In genomic region chr9:71783120-71783523, GRCh38 we compare ENCODE assay signal across 8 cellular contexts. TPM values are rescaled to one million over a fixed set of nuclear protein-coding genes. Genes with fewer than 3 reads are reported as not detected.
A peak's percentile ranks its signal among the peaks of the same experiment; 100 is the strongest.
DNase-seq lines count a peak whose midpoint lies in the region; ATAC-seq and TF ChIP-seq lines count a peak whose summit lies in the region.

No MANE protein-coding gene starts in this region.

- H3K36me3 Mint-ChIP-seq in Calu3 (ENCODE audit: insufficient read depth, unreplicated experiment), result no peaks in the 10 kb centered on the region
- H3K36me3 Mint-ChIP-seq in activated CD4-positive, alpha-beta memory T cell treated with anti-CD3 and anti-CD28 coated beads, Interleukin-2, amount 10 ng/mL, durations not matched to agents 7 days and 5 days (ENCODE audit: low read depth), result peaks cover 6% of the 10 kb centered on the region

- no peak for TF ChIP-seq CTCF in Calu3 (IDR thresholded peaks at IDR 0.05; ENCODE audit: unreplicated experiment)
- no peak for TF ChIP-seq CTCF in foreskin keratinocyte (conservative IDR thresholded peaks at IDR 0.05)
- no peak for TF ChIP-seq CTCF in esophagus muscularis mucosa (IDR thresholded peaks at IDR 0.05)

- peak; percentile 75 for ATAC-seq in GM19468 (IDR thresholded peaks at IDR 0.05; ENCODE audit: extremely low read depth, unreplicated experiment)
- peak; percentile 83 for ATAC-seq in HG03565 (IDR thresholded peaks at IDR 0.05; ENCODE audit: unreplicated experiment)
- peak; percentile 96 for ATAC-seq in foreskin keratinocyte

- H3K4me3 Mint-ChIP-seq in Calu3 (ENCODE audit: low read depth, unreplicated experiment), result peak overlapping the region; percentile 43
- H3K4me3 Mint-ChIP-seq in activated CD4-positive, alpha-beta memory T cell treated with anti-CD3 and anti-CD28 coated beads, Interleukin-2, amount 10 ng/mL, durations not matched to agents 7 days and 5 days, result peak overlapping the region; percentile 59

- no peaks in the 10 kb centered on the region for H3K9me3 ChIP-seq in esophagus muscularis mucosa

- POLR2A ChIA-PET in activated CD4-positive, alpha-beta memory T cell treated with anti-CD3 and anti-CD28 coated beads, Interleukin-2, amount 10 ng/mL, durations not matched to agents 7 days and 5 days (lab: Charles Lee), result interaction anchor here (0.7 to 8.8 kb wide), 21 partner anchors 8 to 1350 kb away, joined by 3 to 182 read pairs (median 5); partner anchors contain the start of genes ABHD17B, C9orf85, CEMIP2 and ZFAND5

- H3K9me3 Mint-ChIP-seq in Calu3 (ENCODE audit: low read depth, unreplicated experiment), result no peaks in the 10 kb centered on the region
- H3K9me3 Mint-ChIP-seq in activated CD4-positive, alpha-beta memory T cell treated with anti-CD3 and anti-CD28 coated beads, Interleukin-2, amount 10 ng/mL, durations not matched to agents 7 days and 5 days, result peaks cover 7% of the 10 kb centered on the region

- peaks cover 10% of the 10 kb centered on the region for H3K4me1 Mint-ChIP-seq in Calu3 (ENCODE audit: low read depth, unreplicated experiment)
- H3K4me1 Mint-ChIP-seq in activated CD4-positive, alpha-beta memory T cell treated with anti-CD3 and anti-CD28 coated beads, Interleukin-2, amount 10 ng/mL, durations not matched to agents 7 days and 5 days, result peaks cover 46% of the 10 kb centered on the region

- DNase-seq in Calu3, result peak; percentile 34
- peak; percentile 90 for DNase-seq in activated CD4-positive, alpha-beta memory T cell treated with anti-CD3 and anti-CD28 coated beads, Interleukin-2, amount 10 ng/mL, durations not matched to agents 7 days and 5 days
- DNase-seq in foreskin keratinocyte, result peak; percentile 86 to 90
- DNase-seq in stimulated activated CD8-positive, alpha-beta memory T cell treated with anti-CD3 and anti-CD28 coated beads, Interleukin-15, amount 100 ng/mL, for 24 hours (ENCODE audit: low read depth), result peak; percentile 55
- no peak for DNase-seq in NCI-H2227 (lab: John Stamatoyannopoulos, UW; ENCODE audit: unreplicated experiment)
- no peak for DNase-seq in esophagus muscularis mucosa (ENCODE audit: extremely low spot score)

- 56% methylated on average over 9 of the region's 9 CpGs for WGBS in esophagus muscularis mucosa

- H3K27ac Mint-ChIP-seq in Calu3 (ENCODE audit: unreplicated experiment), result no peak overlapping the region
- peak overlapping the region; percentile 98 for H3K27ac Mint-ChIP-seq in activated CD4-positive, alpha-beta memory T cell treated with anti-CD3 and anti-CD28 coated beads, Interleukin-2, amount 10 ng/mL, durations not matched to agents 7 days and 5 days

- intact Hi-C loops in Calu3 (cut with micrococcal nuclease; ENCODE audit: unreplicated experiment), result no loop called here
- intact Hi-C loops in esophagus muscularis mucosa (cut with DNase I), result no loop called here

- H3K36me3 ChIP-seq in esophagus muscularis mucosa, result no peaks in the 10 kb centered on the region

- H3K27me3 Mint-ChIP-seq in Calu3 (ENCODE audit: unreplicated experiment), result no peaks in the 10 kb centered on the region
- no peaks in the 10 kb centered on the region for H3K27me3 Mint-ChIP-seq in activated CD4-positive, alpha-beta memory T cell treated with anti-CD3 and anti-CD28 coated beads, Interleukin-2, amount 10 ng/mL, durations not matched to agents 7 days and 5 days

- H3K4me1 ChIP-seq in foreskin keratinocyte (peaks cover 19% of the 10 kb centered on the region), esophagus muscularis mucosa (no peaks in the 10 kb centered on the region)

- CTCF ChIA-PET in Calu3 (lab: Charles Lee), result interaction anchor here (0.6 to 1.7 kb wide), 2 partner anchors 10 to 144 kb away, joined by 3 to 4 read pairs; no protein-coding TSS in a partner anchor
- CTCF ChIA-PET in activated CD4-positive, alpha-beta memory T cell treated with anti-CD3 and anti-CD28 coated beads, Interleukin-2, amount 10 ng/mL, durations not matched to agents 7 days and 5 days (lab: Charles Lee), result interaction anchor here (0.6 to 5.4 kb wide), 21 partner anchors 8 to 242 kb away, joined by 3 to 65 read pairs (median 5); partner anchors contain the start of genes ABHD17B, C9orf85 and CEMIP2

- no peak for TF ChIP-seq EP300 in esophagus muscularis mucosa (IDR thresholded peaks at IDR 0.05)

- no peak for TF ChIP-seq POLR2A in esophagus muscularis mucosa (IDR thresholded peaks at IDR 0.05; ENCODE audit: low read depth)

- H3K27me3 ChIP-seq in foreskin keratinocyte (no peaks in the 10 kb centered on the region), esophagus muscularis mucosa (no peaks in the 10 kb centered on the region)

- no TSS peak for BruUV-seq in Calu3 (replicated peaks; lab: Mats Ljungman, UMichigan)

- peak overlapping the region; percentile 59 for H3K27ac ChIP-seq in foreskin keratinocyte
- no peak overlapping the region for H3K27ac ChIP-seq in esophagus muscularis mucosa (replicated peaks in 1 of 4)

- H3K4me3 ChIP-seq in esophagus muscularis mucosa, result no peak overlapping the region

RNA-seq across cellular contexts. Expression of gene CEMIP2, which starts 14.8 kb away (rescaled TPM):
- total RNA-seq in Calu3 (2022), result 89.0 and 122 TPM in 2 replicates
- 100 to 1,000 TPM; 137 to 140 TPM for total RNA-seq in activated CD4-positive, alpha-beta memory T cell treated with anti-CD3 and anti-CD28 coated beads, Interleukin-2, amount 10 ng/mL, durations not matched to agents 7 days and 5 days
- total RNA-seq in foreskin keratinocyte, result 43.3 and 52.0 TPM in 2 replicates
- 14.7 and 17.4 TPM in 2 replicates for polyA plus RNA-seq in foreskin keratinocyte
- total RNA-seq in esophagus muscularis mucosa, result 100 to 1,000 TPM in 1 of 4 donors, 10 to 100 TPM in 3; 18.5 to 144 (median 26.8) TPM

Comparison
In these comparisons a context has a peak if more than half of its experiments do, and no peak if none do; other contexts are left out.
1. DNase-seq: peak in Calu3 (single experiment), activated CD4-positive, alpha-beta memory T cell treated with anti-CD3 and anti-CD28 coated beads, Interleukin-2, amount 10 ng/mL, durations not matched to agents 7 days and 5 days (single experiment), foreskin keratinocyte (2 of 2) and stimulated activated CD8-positive, alpha-beta memory T cell treated with anti-CD3 and anti-CD28 coated beads, Interleukin-15, amount 100 ng/mL, for 24 hours (single experiment); none in NCI-H2227 (single experiment) and esophagus muscularis mucosa (single experiment).
2. Peak in every context shown above with its lines, with median percentiles within 50 percentile points of each other: ATAC-seq.